Comparison of ENCODE assay signal across 13 cellular contexts in genomic region chr19:918152-918437, GRCh38. TPM values are rescaled to one million over a fixed set of nuclear protein-coding genes. Genes with fewer than 3 reads are reported as not detected.
DNase-seq lines count a peak whose midpoint lies in the region; ATAC-seq and TF ChIP-seq lines count a peak whose summit lies in the region.
"Had no signal": no experiment of that assay in that cellular context is flagged by ENCODE, and none has a peak within 500 bp of the region (broad histone marks: within the 10 kb centered on the region; RNA-seq: fewer than 3 reads in every experiment).

No MANE protein-coding gene starts in this region.

- no peaks in the 10 kb centered on the region for H3K9me3 ChIP-seq in Caco-2
- H3K9me3 ChIP-seq in iPS-18a (ENCODE audit: control insufficient read depth, low read depth, low read length) = no peaks in the 10 kb centered on the region
- H3K9me3 ChIP-seq: sigmoid colon, vagina had no signal

- peaks cover 12% of the 10 kb centered on the region for H3K36me3 Mint-ChIP-seq in Caco-2 (ENCODE audit: insufficient read depth, unreplicated experiment)
- no peaks in the 10 kb centered on the region for H3K36me3 Mint-ChIP-seq in activated T-cell treated with anti-CD3 and anti-CD28 coated beads, Interleukin-2, amount 50 U/mL, for 72 hours (ENCODE audit: insufficient read depth in 2 of 2)

- H3K27me3 ChIP-seq in Caco-2 (replicated peaks; ENCODE audit: control insufficient read depth, insufficient read depth, low read length) (no peaks in the 10 kb centered on the region), iPS-18a (ENCODE audit: control insufficient read depth, insufficient read depth, low read length) (peaks cover 80% of the 10 kb centered on the region)

- H3K36me3 ChIP-seq in Caco-2 (ENCODE audit: control insufficient read depth, insufficient read depth, low read length) (no peaks in the 10 kb centered on the region), iPS-18a (ENCODE audit: control insufficient read depth, low read depth, low read length) (no peaks in the 10 kb centered on the region)
- H3K36me3 ChIP-seq: sigmoid colon, vagina had no signal

- H3K4me3 ChIP-seq in Caco-2 (ENCODE audit: low read depth, low read length) (peak overlapping the region; percentile 87), iPS-18a (ENCODE audit: low read length) (peak overlapping the region; percentile 60)

- no peak for ATAC-seq in activated T-cell treated with anti-CD3 and anti-CD28 coated beads, Interleukin-2, amount 50 U/mL, for 72 hours (replicated peaks in 1 of 2)
- ATAC-seq in HG03354 (IDR thresholded peaks at IDR 0.05; ENCODE audit: poor library complexity, severe bottlenecking, unreplicated experiment) = no peak

- DNase-seq in Caco-2 (no peak), epidermal melanocyte (ENCODE audit: insufficient read length, low spot score) (no peak), NCI-H2029 treated with DMSO at 0.1 percent for 48 hours (lab: John Stamatoyannopoulos, UW) (no peak)
- no peak for DNase-seq in activated T-cell treated with anti-CD3 and anti-CD28 coated beads, Interleukin-2, amount 50 U/mL, for 72 hours
- no peak for DNase-seq in stimulated activated CD4-positive, alpha-beta T cell treated with anti-CD3 and anti-CD28 coated beads, Interleukin-4, amount 100 ng/mL, for 4 hours
- DNase-seq: sigmoid colon had no signal

- no TSS peak for BruUV-seq in Caco-2 (replicated peaks; lab: Mats Ljungman, UMichigan)

- H3K4me1 Mint-ChIP-seq in Caco-2 (ENCODE audit: low read depth, unreplicated experiment) = no peaks in the 10 kb centered on the region
- peaks cover 28% of the 10 kb centered on the region for H3K4me1 Mint-ChIP-seq in activated T-cell treated with anti-CD3 and anti-CD28 coated beads, Interleukin-2, amount 50 U/mL, for 72 hours (ENCODE audit: low read depth)

- no peak overlapping the region for H3K9ac ChIP-seq in iPS-18a (ENCODE audit: low read length)

- TF ChIP-seq CTCF in 22Rv1 (IDR thresholded peaks at IDR 0.05) (no peak), Caco-2 (IDR thresholded peaks at IDR 0.05; ENCODE audit: insufficient read depth in 1 of 2, low read depth in 1 of 2, low read length in 1 of 2, severe bottlenecking in 1 of 2, unreplicated experiment in 1 of 2) (no peak)

- peak overlapping the region; percentile 69 for H3K4me3 Mint-ChIP-seq in Caco-2 (ENCODE audit: unreplicated experiment)
- peak overlapping the region; percentile 83 to 85 for H3K4me3 Mint-ChIP-seq in activated T-cell treated with anti-CD3 and anti-CD28 coated beads, Interleukin-2, amount 50 U/mL, for 72 hours

- H3K27ac Mint-ChIP-seq in Caco-2 (ENCODE audit: unreplicated experiment) = no peak overlapping the region
- H3K27ac Mint-ChIP-seq in activated T-cell treated with anti-CD3 and anti-CD28 coated beads, Interleukin-2, amount 50 U/mL, for 72 hours = no peak overlapping the region
- H3K27ac Mint-ChIP-seq: activated naive CD4-positive, alpha-beta T cell treated with anti-CD3 and anti-CD28 coated beads, Interleukin-2, amount 50 U/mL, for 72 hours had no signal

- 0 out of 2 replicates have a peak overlapping the region, but pooled peaks have one; percentile 29 for H3K27ac ChIP-seq in 22Rv1
- no peak overlapping the region for H3K27ac ChIP-seq in iPS-18a (ENCODE audit: low read length)
- H3K27ac ChIP-seq: sigmoid colon, vagina had no signal

- intact Hi-C loops in Caco-2 (cut with micrococcal nuclease; ENCODE audit: unreplicated experiment) = no loop called here

- H3K9me3 Mint-ChIP-seq in Caco-2 (ENCODE audit: unreplicated experiment) = no peaks in the 10 kb centered on the region
- H3K9me3 Mint-ChIP-seq in activated T-cell treated with anti-CD3 and anti-CD28 coated beads, Interleukin-2, amount 50 U/mL, for 72 hours = no peaks in the 10 kb centered on the region
- H3K9me3 Mint-ChIP-seq: activated naive CD4-positive, alpha-beta T cell treated with anti-CD3 and anti-CD28 coated beads, Interleukin-2, amount 50 U/mL, for 72 hours had no signal

- POLR2A ChIA-PET in Caco-2 (lab: Charles Lee) = no interaction called here

- H3K27me3 Mint-ChIP-seq in Caco-2 (ENCODE audit: insufficient read depth, unreplicated experiment) = no peaks in the 10 kb centered on the region
- H3K27me3 Mint-ChIP-seq in activated T-cell treated with anti-CD3 and anti-CD28 coated beads, Interleukin-2, amount 50 U/mL, for 72 hours (ENCODE audit: low read depth) = no peaks in the 10 kb centered on the region

- H3K4me1 ChIP-seq in Caco-2 (0 out of 2 replicates have a peak, but pooled peaks cover 9% of the 10 kb centered on the region), iPS-18a (ENCODE audit: control insufficient read depth, low read depth, low read length) (no peaks in the 10 kb centered on the region)

- CTCF ChIA-PET in Caco-2 (lab: Charles Lee) = no interaction called here

RNA-seq across cellular contexts. Expression of gene KISS1R, which starts 1.0 kb away (rescaled TPM):
- 13.0 and 16.6 TPM in 2 replicates for total RNA-seq in Caco-2 (2022)
- total RNA-seq in activated T-cell treated with anti-CD3 and anti-CD28 coated beads, Interleukin-2, amount 50 U/mL, for 72 hours = 1 to 10 TPM; 1.0 to 3.6 TPM
- total RNA-seq: LHCN-M2, mesenteric fat pad, sigmoid colon, vagina had no signal

RNA-seq across cellular contexts. Expression of gene R3HDM4, which starts 5.1 kb away (rescaled TPM):
- total RNA-seq in Caco-2 (2022) = 57.7 and 60.4 TPM in 2 replicates
- 100 to 1,000 TPM; 109 to 126 TPM for total RNA-seq in activated T-cell treated with anti-CD3 and anti-CD28 coated beads, Interleukin-2, amount 50 U/mL, for 72 hours

RNA-seq across cellular contexts. Expression of gene ARID3A, which starts 7.7 kb away (rescaled TPM):
- total RNA-seq in Caco-2 (2022) = 217 and 239 TPM in 2 replicates
- total RNA-seq in activated T-cell treated with anti-CD3 and anti-CD28 coated beads, Interleukin-2, amount 50 U/mL, for 72 hours = 10 to 100 TPM; 31.7 to 34.0 TPM

RNA-seq across cellular contexts. Expression of gene RNU6-9, which starts 24.8 kb away (rescaled TPM):
- not detected in 2 replicates for total RNA-seq in Caco-2 (2022)
- not detected for total RNA-seq in activated T-cell treated with anti-CD3 and anti-CD28 coated beads, Interleukin-2, amount 50 U/mL, for 72 hours
- total RNA-seq: activated naive CD4-positive, alpha-beta T cell treated with anti-CD3 and anti-CD28 coated beads, Interleukin-2, amount 50 U/mL, for 72 hours; LHCN-M2; mesenteric fat pad; sigmoid colon; vagina had no signal

RNA-seq across cellular contexts. Expression of gene MED16, which starts 25.1 kb away (rescaled TPM):
- total RNA-seq in Caco-2 (2022) = 64.3 and 69.1 TPM in 2 replicates
- total RNA-seq in activated T-cell treated with anti-CD3 and anti-CD28 coated beads, Interleukin-2, amount 50 U/mL, for 72 hours = 10 to 100 TPM; 59.8 to 62.2 TPM
